31 cellular contexts compared by ENCODE assay signal in genomic region chr20:58731192-58731591, GRCh38.
"Had no signal": no experiment of that assay in that cellular context is flagged by ENCODE, and none has a peak within 500 bp of the region (broad histone marks: within the 10 kb centered on the region; RNA-seq: fewer than 3 reads in every experiment).

No MANE protein-coding gene starts in this region.

- H3K4me3 ChIP-seq: adrenal gland, ascending aorta, body of pancreas, breast epithelium, cardiac muscle cell had no signal

- H3K27me3 ChIP-seq: adrenal gland, ascending aorta, body of pancreas, brain microvascular endothelial cell, breast epithelium, cardiac muscle cell had no signal

- H3K27ac ChIP-seq: adrenal gland, ascending aorta, body of pancreas, brain microvascular endothelial cell, breast epithelium, cardiac muscle cell had no signal

- FAIRE-seq: astrocyte, bronchial epithelial cell had no signal

- H3K4me1 ChIP-seq: adrenal gland, ascending aorta, body of pancreas, breast epithelium had no signal

- H3K36me3 ChIP-seq: adrenal gland, ascending aorta, brain microvascular endothelial cell, breast epithelium, cardiac muscle cell had no signal

- ATAC-seq: activated naive CD4-positive, alpha-beta T cell treated with anti-CD3 and anti-CD28 coated beads, Interleukin-2, amount 50 U/mL, for 72 hours; activated naive CD8-positive, alpha-beta T cell treated with anti-CD3 and anti-CD28 coated beads, Interleukin-2, amount 50 U/mL, for 24 hours; activated T-cell treated with anti-CD3 and anti-CD28 coated beads, Interleukin-2, amount 50 U/mL, for 4 hours; activated T-cell treated with anti-CD3 and anti-CD28 coated beads, Interleukin-2, amount 50 U/mL, for 72 hours; activated T-helper 17 cell treated with anti-CD3 and anti-CD28 coated beads, Interleukin-2, amount 50 U/mL, for 72 hours; body of pancreas had no signal

- H3K9me3 ChIP-seq: adrenal gland, ascending aorta, body of pancreas had no signal

- DNase-seq: activated effector memory CD4-positive, alpha-beta T cell treated with Interleukin-2 at 50 U/mL for 16 hours; activated gamma-delta T cell; activated gamma-delta T cell treated with Interleukin-2 at 50 U/mL for 16 hours; activated naive CD4-positive, alpha-beta T cell; activated naive CD4-positive, alpha-beta T cell treated with anti-CD3 and anti-CD28 coated beads for 36 hours; activated naive CD4-positive, alpha-beta T cell treated with anti-CD3 and anti-CD28 coated beads, Interleukin-2, amount 50 U/mL, for 16 hours; activated naive CD4-positive, alpha-beta T cell treated with Interleukin-2 at 50 U/mL for 16 hours; activated naive CD8-positive, alpha-beta T cell treated with anti-CD3 and anti-CD28 coated beads for 36 hours; activated naive CD8-positive, alpha-beta T cell treated with anti-CD3 and anti-CD28 coated beads, Interleukin-2, amount 10 ng/mL, durations not matched to agents 7 days and 5 days; activated naive CD8-positive, alpha-beta T cell treated with anti-CD3 and anti-CD28 coated beads, Interleukin-2, amount 50 U/mL, for 24 hours; activated T-cell treated with anti-CD3 and anti-CD28 coated beads, Interleukin-2, amount 50 U/mL, for 24 hours; activated T-cell treated with anti-CD3 and anti-CD28 coated beads, Interleukin-2, amount 50 U/mL, for 4 hours; activated T-cell treated with anti-CD3 and anti-CD28 coated beads, Interleukin-2, amount 50 U/mL, for 48 hours; activated T-cell treated with anti-CD3 and anti-CD28 coated beads, Interleukin-2, amount 50 U/mL, for 72 hours; amniotic stem cell; amygdala; anterior cingulate cortex; aorta; body of pancreas; brain microvascular endothelial cell; caudate nucleus; central memory CD4-positive, alpha-beta T cell; cerebellar nuclear complex had no signal
